1 cellular context compared by ENCODE assay signal in the genomic region with DNA sequence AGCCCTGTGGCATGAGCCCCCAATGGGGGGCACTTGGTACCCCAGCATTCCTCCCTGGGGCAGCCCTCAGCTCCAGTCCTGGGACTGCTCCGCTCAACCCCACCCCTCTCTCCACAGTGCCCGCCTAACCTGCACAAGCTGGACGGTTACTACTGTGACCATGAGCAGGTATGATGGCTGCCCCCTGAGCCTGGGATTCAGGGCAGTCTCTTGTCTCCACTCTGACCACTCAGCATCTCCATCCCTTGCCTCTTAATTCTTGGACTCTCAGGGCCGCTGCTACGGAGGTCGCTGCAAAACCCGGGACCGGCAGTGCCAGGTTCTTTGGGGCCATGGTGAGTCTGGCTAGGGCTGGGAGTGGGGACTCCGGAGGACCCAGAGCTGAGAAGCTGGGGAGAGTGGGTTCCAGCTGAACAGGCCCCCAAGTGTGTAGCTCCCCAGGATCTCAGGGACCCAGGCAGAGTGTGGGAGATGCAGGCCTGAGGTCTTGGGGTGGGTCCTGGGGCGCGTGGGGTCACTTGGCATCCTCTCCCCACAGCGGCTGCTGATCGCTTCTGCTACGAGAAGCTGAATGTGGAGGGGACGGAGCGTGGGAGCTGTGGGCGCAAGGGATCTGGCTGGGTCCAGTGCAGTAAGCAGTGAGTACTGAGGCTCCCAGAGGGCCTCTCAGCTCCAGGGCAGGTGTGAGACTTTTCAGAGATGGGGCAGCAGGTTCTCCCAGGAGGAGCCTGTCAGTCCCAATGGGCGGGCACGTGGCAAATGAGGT.
A peak's percentile ranks its signal among the peaks of the same experiment; 100 is the strongest.
TF ChIP-seq lines count a peak whose summit lies in the region.

No MANE protein-coding gene starts in this region.

TF ChIP-seq in WTC11, 78 proteins besides CTCF, POLR2A, EP300 and RAD21 (continued from another document):
- TF ChIP-seq, protein P1, sequence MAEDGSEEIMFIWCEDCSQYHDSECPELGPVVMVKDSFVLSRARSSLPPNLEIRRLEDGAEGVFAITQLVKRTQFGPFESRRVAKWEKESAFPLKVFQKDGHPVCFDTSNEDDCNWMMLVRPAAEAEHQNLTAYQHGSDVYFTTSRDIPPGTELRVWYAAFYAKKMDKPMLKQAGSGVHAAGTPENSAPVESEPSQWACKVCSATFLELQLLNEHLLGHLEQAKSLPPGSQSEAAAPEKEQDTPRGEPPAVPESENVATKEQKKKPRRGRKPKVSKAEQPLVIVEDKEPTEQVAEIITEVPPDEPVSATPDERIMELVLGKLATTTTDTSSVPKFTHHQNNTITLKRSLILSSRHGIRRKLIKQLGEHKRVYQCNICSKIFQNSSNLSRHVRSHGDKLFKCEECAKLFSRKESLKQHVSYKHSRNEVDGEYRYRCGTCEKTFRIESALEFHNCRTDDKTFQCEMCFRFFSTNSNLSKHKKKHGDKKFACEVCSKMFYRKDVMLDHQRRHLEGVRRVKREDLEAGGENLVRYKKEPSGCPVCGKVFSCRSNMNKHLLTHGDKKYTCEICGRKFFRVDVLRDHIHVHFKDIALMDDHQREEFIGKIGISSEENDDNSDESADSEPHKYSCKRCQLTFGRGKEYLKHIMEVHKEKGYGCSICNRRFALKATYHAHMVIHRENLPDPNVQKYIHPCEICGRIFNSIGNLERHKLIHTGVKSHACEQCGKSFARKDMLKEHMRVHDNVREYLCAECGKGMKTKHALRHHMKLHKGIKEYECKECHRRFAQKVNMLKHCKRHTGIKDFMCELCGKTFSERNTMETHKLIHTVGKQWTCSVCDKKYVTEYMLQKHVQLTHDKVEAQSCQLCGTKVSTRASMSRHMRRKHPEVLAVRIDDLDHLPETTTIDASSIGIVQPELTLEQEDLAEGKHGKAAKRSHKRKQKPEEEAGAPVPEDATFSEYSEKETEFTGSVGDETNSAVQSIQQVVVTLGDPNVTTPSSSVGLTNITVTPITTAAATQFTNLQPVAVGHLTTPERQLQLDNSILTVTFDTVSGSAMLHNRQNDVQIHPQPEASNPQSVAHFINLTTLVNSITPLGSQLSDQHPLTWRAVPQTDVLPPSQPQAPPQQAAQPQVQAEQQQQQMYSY (CRISPR knock-in tag; IDR thresholded peaks at IDR 0.05), result peak; percentile 45; the same call in 1 of the 2 replicates
